Comparison of ENCODE assay signal across 1 cellular context in the genomic region with DNA sequence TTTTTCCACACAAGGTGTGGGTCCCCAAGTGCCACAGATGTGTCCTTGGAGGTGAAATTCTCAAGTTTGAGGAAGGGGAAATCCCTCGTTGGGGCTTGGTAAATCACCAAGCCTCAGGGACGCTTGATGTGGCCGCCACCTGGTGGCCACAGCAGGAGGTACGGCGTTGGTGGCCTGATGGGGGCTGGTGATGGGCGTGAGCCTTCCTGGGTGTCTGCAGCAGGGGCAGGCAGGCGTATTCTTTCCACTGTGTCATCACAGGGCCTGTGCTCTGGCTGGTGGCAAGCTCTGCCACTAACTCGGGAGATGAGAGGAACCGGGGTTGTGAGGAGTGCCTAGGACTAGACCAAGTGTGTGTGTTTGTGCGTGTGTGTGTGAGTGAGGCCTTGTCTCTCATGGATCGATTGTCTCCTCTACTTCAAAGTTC.
TF ChIP-seq lines count a peak whose summit lies in the region.

No MANE protein-coding gene starts in this region.

TF ChIP-seq in HepG2, 621 proteins besides CTCF, POLR2A, EP300 and RAD21 (continued from another document and continues in another):
- TF ChIP-seq SP140L (CRISPR knock-in tag; IDR thresholded peaks at IDR 0.05; ENCODE audit: borderline replicate concordance) (0 out of 2 replicates have a peak, but pooled peaks have one; percentile 68), ZFP62 (CRISPR knock-in tag; IDR thresholded peaks at IDR 0.05) (no peak), GABPB1 (CRISPR knock-in tag; IDR thresholded peaks at IDR 0.05) (peak; percentile 52; the same call in 1 of the 2 replicates), ZNF282 (IDR thresholded peaks at IDR 0.05; ENCODE audit: partially characterized antibody) (no peak), GATAD2A (CRISPR knock-in tag; IDR thresholded peaks at IDR 0.05) (peak; percentile 70), ONECUT2 (CRISPR knock-in tag; IDR thresholded peaks at IDR 0.05) (no peak), FOXA3 (CRISPR knock-in tag; IDR thresholded peaks at IDR 0.05) (peak; percentile 39; the same call in 1 of the 2 replicates), ATAD3A (CRISPR knock-in tag; IDR thresholded peaks at IDR 0.05) (no peak), PHF21A (CRISPR knock-in tag; IDR thresholded peaks at IDR 0.05) (0 out of 2 replicates have a peak, but pooled peaks have one; percentile 22), HNRNPLL (IDR thresholded peaks at IDR 0.05; ENCODE audit: low read depth, low read length, poor library complexity, severe bottlenecking) (no peak), ZNF558 (CRISPR knock-in tag; IDR thresholded peaks at IDR 0.05; ENCODE audit: borderline replicate concordance) (no peak), MXD4 (CRISPR knock-in tag; IDR thresholded peaks at IDR 0.05) (0 out of 2 replicates have a peak, but pooled peaks have one; percentile 19), HES4 (CRISPR knock-in tag; IDR thresholded peaks at IDR 0.05; ENCODE audit: borderline replicate concordance) (no peak), ZC3H4 (CRISPR knock-in tag; IDR thresholded peaks at IDR 0.05; ENCODE audit: borderline replicate concordance) (no peak), TMF1 (CRISPR knock-in tag; IDR thresholded peaks at IDR 0.05; ENCODE audit: low read depth) (no peak), ZNF546 (CRISPR knock-in tag; conservative IDR thresholded peaks at IDR 0.05) (no peak), HNRNPL (IDR thresholded peaks at IDR 0.05; ENCODE audit: low read depth, low read length) (no peak), MAZ (IDR thresholded peaks at IDR 0.05; ENCODE audit: borderline replicate concordance, low read depth, low read length) (peak; percentile 44; the same call in 1 of the 2 replicates), MAZ (CRISPR knock-in tag; IDR thresholded peaks at IDR 0.05; ENCODE audit: low read depth) (0 out of 2 replicates have a peak, but pooled peaks have one; percentile 45), ZBTB21 (CRISPR knock-in tag; IDR thresholded peaks at IDR 0.05) (no peak), ZSCAN25 (CRISPR knock-in tag; IDR thresholded peaks at IDR 0.05) (no peak), ZNF792 (CRISPR knock-in tag; IDR thresholded peaks at IDR 0.05) (peak; percentile 81; the same call in 1 of the 2 replicates), ZNF749 (CRISPR knock-in tag; IDR thresholded peaks at IDR 0.05; ENCODE audit: borderline replicate concordance) (no peak), ZNF10 (CRISPR knock-in tag; IDR thresholded peaks at IDR 0.05; ENCODE audit: borderline replicate concordance, low read depth) (no peak), ZSCAN31 (CRISPR knock-in tag; IDR thresholded peaks at IDR 0.05; ENCODE audit: low read depth) (0 out of 2 replicates have a peak, but pooled peaks have one; percentile 43), SMAD3 (CRISPR knock-in tag; IDR thresholded peaks at IDR 0.05) (peak; percentile 60; the same call in 1 of the 2 replicates), BRCA1 (CRISPR knock-in tag; IDR thresholded peaks at IDR 0.05) (no peak), TOE1 (CRISPR knock-in tag; IDR thresholded peaks at IDR 0.05) (no peak), GABPA (IDR thresholded peaks at IDR 0.05; ENCODE audit: low read depth, low read length) (no peak), GABPA (CRISPR knock-in tag; IDR thresholded peaks at IDR 0.05; ENCODE audit: low read depth) (no peak), ZNF883 (CRISPR knock-in tag; IDR thresholded peaks at IDR 0.05; ENCODE audit: not compliant biosample characterization) (no peak), CEBPG (CRISPR knock-in tag; IDR thresholded peaks at IDR 0.05) (peak; percentile 50)
- TF ChIP-seq, protein P1, sequence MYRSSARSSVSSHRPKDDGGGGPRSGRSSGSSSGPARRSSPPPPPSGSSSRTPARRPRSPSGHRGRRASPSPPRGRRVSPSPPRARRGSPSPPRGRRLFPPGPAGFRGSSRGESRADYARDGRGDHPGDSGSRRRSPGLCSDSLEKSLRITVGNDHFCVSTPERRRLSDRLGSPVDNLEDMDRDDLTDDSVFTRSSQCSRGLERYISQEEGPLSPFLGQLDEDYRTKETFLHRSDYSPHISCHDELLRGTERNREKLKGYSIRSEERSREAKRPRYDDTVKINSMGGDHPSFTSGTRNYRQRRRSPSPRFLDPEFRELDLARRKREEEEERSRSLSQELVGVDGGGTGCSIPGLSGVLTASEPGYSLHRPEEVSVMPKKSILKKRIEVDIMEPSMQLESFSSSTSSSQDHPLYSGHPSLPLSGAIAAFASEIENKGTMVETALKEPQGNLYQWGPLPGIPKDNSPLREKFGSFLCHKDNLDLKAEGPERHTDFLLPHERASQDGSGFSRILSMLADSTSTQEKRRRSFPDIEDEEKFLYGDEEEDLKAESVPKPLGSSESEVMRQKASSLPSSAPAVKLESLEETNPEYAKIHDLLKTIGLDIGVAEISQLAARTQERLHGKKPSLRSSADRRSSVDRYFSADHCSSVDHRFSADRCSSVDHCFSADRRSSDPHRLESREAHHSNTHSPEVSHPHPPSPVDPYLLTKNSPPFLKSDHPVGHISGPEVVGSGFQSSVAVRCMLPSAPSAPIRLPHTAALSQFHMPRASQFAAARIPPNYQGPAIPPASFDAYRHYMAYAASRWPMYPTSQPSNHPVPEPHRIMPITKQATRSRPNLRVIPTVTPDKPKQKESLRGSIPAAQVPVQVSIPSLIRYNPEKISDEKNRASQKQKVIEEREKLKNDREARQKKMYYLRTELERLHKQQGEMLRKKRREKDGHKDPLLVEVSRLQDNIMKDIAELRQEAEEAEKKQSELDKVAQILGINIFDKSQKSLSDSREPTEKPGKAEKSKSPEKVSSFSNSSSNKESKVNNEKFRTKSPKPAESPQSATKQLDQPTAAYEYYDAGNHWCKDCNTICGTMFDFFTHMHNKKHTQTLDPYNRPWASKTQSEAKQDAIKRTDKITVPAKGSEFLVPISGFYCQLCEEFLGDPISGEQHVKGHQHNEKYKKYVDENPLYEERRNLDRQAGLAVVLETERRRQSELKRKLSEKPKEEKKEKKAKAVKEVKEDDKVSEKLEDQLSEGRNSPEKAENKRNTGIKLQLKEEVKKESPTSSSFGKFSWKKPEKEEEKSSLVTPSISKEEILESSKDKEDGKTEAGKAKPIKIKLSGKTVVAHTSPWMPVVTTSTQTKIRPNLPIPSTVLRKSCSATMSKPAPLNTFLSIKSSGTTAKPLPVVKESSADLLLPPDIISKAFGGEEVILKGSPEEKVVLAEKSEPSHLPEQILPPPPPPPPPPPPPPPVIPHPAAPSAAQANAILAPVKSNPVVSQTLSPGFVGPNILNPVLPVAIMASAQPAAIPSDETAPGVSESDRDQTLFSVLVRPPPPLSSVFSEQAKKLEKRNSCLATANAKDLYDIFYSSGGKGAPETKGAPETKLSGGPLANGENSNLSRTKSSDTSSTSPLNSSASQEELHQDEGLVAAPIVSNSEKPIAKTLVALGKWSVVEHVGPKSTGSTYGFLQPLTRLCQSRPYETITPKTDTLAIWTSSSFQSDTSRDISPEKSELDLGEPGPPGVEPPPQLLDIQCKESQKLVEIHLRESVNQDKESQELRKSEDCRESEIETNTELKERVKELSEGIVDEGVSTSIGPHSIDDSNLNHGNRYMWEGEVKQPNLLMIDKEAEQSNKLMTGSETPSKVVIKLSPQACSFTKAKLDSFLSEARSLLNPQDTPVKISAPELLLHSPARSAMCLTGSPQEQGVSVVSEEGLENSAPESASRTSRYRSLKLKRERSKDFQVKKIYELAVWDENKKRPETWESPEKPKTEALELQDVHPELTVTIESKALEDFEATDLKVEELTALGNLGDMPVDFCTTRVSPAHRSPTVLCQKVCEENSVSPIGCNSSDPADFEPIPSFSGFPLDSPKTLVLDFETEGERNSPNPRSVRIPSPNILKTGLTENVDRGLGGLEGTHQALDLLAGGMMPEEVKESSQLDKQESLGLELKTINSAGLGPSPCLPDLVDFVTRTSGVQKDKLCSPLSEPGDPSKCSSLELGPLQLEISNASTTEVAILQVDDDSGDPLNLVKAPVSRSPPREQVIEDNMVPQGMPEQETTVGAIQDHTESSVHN (CRISPR knock-in tag; IDR thresholded peaks at IDR 0.05): 0 out of 2 replicates have a peak, but pooled peaks have one; percentile 44
- TF ChIP-seq, protein P2, sequence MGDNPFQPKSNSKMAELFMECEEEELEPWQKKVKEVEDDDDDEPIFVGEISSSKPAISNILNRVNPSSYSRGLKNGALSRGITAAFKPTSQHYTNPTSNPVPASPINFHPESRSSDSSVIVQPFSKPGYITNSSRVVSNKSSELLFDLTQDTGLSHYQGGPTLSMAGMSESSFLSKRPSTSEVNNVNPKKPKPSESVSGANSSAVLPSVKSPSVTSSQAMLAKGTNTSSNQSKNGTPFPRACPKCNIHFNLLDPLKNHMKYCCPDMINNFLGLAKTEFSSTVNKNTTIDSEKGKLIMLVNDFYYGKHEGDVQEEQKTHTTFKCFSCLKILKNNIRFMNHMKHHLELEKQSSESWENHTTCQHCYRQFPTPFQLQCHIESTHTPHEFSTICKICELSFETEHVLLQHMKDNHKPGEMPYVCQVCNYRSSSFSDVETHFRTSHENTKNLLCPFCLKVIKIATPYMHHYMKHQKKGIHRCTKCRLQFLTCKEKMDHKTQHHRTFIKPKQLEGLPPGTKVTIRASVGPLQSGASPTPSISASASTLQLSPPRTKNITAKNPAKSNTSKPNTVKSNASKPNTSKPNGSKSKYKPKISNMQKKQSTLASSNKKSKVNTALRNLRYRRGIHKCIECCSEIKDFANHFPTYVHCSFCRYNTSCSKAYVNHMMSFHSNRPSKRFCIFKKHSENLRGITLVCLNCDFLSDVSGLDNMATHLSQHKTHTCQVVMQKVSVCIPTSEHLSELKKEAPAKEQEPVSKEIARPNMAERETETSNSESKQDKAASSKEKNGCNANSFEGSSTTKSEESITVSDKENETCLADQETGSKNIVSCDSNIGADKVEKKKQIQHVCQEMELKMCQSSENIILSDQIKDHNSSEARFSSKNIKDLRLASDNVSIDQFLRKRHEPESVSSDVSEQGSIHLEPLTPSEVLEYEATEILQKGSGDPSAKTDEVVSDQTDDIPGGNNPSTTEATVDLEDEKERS (CRISPR knock-in tag; IDR thresholded peaks at IDR 0.05): no peak
- TF ChIP-seq, protein P3, sequence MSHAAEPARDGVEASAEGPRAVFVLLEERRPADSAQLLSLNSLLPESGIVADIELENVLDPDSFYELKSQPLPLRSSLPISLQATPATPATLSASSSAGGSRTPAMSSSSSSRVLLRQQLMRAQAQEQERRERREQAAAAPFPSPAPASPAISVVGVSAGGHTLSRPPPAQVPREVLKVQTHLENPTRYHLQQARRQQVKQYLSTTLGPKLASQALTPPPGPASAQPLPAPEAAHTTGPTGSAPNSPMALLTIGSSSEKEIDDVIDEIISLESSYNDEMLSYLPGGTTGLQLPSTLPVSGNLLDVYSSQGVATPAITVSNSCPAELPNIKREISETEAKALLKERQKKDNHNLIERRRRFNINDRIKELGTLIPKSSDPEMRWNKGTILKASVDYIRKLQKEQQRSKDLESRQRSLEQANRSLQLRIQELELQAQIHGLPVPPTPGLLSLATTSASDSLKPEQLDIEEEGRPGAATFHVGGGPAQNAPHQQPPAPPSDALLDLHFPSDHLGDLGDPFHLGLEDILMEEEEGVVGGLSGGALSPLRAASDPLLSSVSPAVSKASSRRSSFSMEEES (CRISPR knock-in tag; IDR thresholded peaks at IDR 0.05): no peak
- TF ChIP-seq, protein P4, sequence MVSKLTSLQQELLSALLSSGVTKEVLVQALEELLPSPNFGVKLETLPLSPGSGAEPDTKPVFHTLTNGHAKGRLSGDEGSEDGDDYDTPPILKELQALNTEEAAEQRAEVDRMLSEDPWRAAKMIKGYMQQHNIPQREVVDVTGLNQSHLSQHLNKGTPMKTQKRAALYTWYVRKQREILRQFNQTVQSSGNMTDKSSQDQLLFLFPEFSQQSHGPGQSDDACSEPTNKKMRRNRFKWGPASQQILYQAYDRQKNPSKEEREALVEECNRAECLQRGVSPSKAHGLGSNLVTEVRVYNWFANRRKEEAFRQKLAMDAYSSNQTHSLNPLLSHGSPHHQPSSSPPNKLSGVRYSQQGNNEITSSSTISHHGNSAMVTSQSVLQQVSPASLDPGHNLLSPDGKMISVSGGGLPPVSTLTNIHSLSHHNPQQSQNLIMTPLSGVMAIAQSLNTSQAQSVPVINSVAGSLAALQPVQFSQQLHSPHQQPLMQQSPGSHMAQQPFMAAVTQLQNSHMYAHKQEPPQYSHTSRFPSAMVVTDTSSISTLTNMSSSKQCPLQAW (CRISPR knock-in tag; IDR thresholded peaks at IDR 0.05): peak; percentile 72; the same call in 1 of the 2 replicates
- TF ChIP-seq, protein P5, sequence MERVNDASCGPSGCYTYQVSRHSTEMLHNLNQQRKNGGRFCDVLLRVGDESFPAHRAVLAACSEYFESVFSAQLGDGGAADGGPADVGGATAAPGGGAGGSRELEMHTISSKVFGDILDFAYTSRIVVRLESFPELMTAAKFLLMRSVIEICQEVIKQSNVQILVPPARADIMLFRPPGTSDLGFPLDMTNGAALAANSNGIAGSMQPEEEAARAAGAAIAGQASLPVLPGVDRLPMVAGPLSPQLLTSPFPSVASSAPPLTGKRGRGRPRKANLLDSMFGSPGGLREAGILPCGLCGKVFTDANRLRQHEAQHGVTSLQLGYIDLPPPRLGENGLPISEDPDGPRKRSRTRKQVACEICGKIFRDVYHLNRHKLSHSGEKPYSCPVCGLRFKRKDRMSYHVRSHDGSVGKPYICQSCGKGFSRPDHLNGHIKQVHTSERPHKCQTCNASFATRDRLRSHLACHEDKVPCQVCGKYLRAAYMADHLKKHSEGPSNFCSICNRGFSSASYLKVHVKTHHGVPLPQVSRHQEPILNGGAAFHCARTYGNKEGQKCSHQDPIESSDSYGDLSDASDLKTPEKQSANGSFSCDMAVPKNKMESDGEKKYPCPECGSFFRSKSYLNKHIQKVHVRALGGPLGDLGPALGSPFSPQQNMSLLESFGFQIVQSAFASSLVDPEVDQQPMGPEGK (CRISPR knock-in tag; IDR thresholded peaks at IDR 0.05): peak; percentile 77
- TF ChIP-seq, protein P6, sequence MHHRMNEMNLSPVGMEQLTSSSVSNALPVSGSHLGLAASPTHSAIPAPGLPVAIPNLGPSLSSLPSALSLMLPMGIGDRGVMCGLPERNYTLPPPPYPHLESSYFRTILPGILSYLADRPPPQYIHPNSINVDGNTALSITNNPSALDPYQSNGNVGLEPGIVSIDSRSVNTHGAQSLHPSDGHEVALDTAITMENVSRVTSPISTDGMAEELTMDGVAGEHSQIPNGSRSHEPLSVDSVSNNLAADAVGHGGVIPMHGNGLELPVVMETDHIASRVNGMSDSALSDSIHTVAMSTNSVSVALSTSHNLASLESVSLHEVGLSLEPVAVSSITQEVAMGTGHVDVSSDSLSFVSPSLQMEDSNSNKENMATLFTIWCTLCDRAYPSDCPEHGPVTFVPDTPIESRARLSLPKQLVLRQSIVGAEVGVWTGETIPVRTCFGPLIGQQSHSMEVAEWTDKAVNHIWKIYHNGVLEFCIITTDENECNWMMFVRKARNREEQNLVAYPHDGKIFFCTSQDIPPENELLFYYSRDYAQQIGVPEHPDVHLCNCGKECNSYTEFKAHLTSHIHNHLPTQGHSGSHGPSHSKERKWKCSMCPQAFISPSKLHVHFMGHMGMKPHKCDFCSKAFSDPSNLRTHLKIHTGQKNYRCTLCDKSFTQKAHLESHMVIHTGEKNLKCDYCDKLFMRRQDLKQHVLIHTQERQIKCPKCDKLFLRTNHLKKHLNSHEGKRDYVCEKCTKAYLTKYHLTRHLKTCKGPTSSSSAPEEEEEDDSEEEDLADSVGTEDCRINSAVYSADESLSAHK (CRISPR knock-in tag; IDR thresholded peaks at IDR 0.05; ENCODE audit: borderline replicate concordance): no peak
- TF ChIP-seq, protein P7, sequence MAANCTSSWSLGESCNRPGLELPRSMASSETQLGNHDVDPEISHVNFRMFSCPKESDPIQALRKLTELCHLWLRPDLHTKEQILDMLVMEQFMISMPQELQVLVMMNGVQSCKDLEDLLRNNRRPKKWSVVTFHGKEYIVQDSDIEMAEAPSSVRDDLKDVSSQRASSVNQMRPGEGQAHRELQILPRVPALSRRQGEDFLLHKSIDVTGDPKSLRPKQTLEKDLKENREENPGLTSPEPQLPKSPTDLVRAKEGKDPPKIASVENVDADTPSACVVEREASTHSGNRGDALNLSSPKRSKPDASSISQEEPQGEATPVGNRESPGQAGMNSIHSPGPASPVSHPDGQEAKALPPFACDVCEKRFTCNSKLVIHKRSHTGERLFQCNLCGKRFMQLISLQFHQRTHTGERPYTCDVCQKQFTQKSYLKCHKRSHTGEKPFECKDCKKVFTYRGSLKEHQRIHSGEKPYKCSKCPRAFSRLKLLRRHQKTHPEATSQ (CRISPR knock-in tag; IDR thresholded peaks at IDR 0.05; ENCODE audit: borderline replicate concordance): no peak
